8 cellular contexts compared by ENCODE assay signal in the genomic region with DNA sequence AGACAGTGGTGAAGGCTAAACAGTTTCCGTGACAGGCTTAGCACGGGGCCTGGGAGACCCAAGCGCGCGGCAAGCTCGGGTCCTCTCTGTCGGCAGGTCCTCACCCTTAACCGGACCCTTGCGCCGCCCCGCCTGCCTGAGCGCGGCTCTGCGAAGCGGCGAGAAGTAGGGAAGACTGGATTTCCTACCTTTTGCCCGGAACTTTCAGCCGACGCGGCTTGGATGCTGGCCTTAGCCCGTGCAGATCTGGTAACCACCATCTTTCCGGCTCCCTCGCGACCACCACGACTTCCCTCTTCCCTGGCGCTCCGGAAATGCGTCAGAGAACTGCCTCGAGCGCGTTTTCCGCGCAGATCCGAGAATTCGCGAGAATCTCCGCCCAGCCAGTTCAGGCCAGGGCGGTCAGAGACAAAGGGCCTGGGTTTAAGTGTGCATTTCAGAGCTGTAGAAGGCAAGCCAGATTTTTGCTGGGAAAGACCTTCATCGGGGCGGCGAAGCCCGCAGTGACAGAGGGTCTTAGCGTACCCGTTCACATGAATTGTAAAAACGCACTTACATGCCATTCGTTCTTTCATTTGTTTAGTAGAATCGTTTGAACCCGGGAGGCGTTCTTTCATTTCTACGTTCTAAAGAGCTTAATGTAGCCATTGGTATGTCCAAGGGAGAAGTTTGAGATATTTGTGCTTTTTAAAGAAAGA. TPM values are rescaled to one million over a fixed set of nuclear protein-coding genes. Genes with fewer than 3 reads are reported as not detected.
DNase-seq lines count a peak whose midpoint lies in the region; TF ChIP-seq lines count a peak whose summit lies in the region.

A gene with protein sequence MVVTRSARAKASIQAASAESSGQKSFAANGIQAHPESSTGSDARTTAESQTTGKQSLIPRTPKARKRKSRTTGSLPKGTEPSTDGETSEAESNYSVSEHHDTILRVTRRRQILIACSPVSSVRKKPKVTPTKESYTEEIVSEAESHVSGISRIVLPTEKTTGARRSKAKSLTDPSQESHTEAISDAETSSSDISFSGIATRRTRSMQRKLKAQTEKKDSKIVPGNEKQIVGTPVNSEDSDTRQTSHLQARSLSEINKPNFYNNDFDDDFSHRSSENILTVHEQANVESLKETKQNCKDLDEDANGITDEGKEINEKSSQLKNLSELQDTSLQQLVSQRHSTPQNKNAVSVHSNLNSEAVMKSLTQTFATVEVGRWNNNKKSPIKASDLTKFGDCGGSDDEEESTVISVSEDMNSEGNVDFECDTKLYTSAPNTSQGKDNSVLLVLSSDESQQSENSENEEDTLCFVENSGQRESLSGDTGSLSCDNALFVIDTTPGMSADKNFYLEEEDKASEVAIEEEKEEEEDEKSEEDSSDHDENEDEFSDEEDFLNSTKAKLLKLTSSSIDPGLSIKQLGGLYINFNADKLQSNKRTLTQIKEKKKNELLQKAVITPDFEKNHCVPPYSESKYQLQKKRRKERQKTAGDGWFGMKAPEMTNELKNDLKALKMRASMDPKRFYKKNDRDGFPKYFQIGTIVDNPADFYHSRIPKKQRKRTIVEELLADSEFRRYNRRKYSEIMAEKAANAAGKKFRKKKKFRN (minus strand): TSS at position 318 of the 698 bp plus-strand sequence. CDS start 58 bp downstream, at position 260.

- peak within 1 kb of the TSS; percentile 93 for H3K9ac ChIP-seq in MM.1S (ENCODE audit: low read length)
- peak within 1 kb of the TSS; percentile 97 for H3K9ac ChIP-seq in neural progenitor cell

- in situ Hi-C loops in G401 (cut with HindIII; ENCODE audit: low sequenced_read_pairs), result no loop called here
- in situ Hi-C loops in HAP-1 (cut with MboI; ENCODE audit: low sequenced_read_pairs), result no loop called here

- peaks cover 11% of the 10 kb centered on the region for H3K36me3 Mint-ChIP-seq in neural progenitor cell

- H3F3A ChIP-seq in MM.1S (ENCODE audit: insufficient read depth, low read length) (0 out of 2 replicates have a peak, but pooled peaks cover 3% of the 10 kb centered on the region), neural progenitor cell (ENCODE audit: low read depth) (peaks cover 23% of the 10 kb centered on the region)

- TF ChIP-seq CTCF in MM.1S (IDR thresholded peaks at IDR 0.05; ENCODE audit: low read length) (no peak), foreskin fibroblast (IDR thresholded peaks at IDR 0.05; ENCODE audit: low read depth, low read length) (no peak), neural progenitor cell (IDR thresholded peaks at IDR 0.05) (no peak)

- peak within 1 kb of the TSS; percentile 91 for H3K4me3 ChIP-seq in HAP-1
- H3K4me3 ChIP-seq in MM.1S (ENCODE audit: low read length), result peak within 1 kb of the TSS; percentile 97
- H3K4me3 ChIP-seq in SJCRH30, result peak within 1 kb of the TSS; percentile 81
- H3K4me3 ChIP-seq in foreskin fibroblast (ENCODE audit: low read depth in 1 of 2, low read length in 2 of 2), result peak within 1 kb of the TSS; percentile 98 to 100
- H3K4me3 ChIP-seq in neural progenitor cell, result peak within 1 kb of the TSS; percentile 98

- H3K9me3 Mint-ChIP-seq in neural progenitor cell, result no peaks in the 10 kb centered on the region

- H3K27me3 ChIP-seq in HAP-1 (ENCODE audit: low read depth), result no peaks in the 10 kb centered on the region
- H3K27me3 ChIP-seq in MM.1S (replicated peaks; ENCODE audit: insufficient read depth, low read length), result no peaks in the 10 kb centered on the region
- no peaks in the 10 kb centered on the region for H3K27me3 ChIP-seq in SJCRH30
- H3K27me3 ChIP-seq in neural progenitor cell, result no peaks in the 10 kb centered on the region

- no peaks in the 10 kb centered on the region for H3K27me3 Mint-ChIP-seq in neural progenitor cell (ENCODE audit: insufficient read depth, low read depth)

- H4K20me1 ChIP-seq in MM.1S (ENCODE audit: insufficient read depth, low read length) (no peaks in the 10 kb centered on the region), neural progenitor cell (ENCODE audit: low read depth) (peaks cover 12% of the 10 kb centered on the region)

- peak within 1 kb of the TSS; percentile 99 for H3K27ac Mint-ChIP-seq in neural progenitor cell

- H3K79me2 ChIP-seq in MM.1S (ENCODE audit: low read length) (peaks cover 33% of the 10 kb centered on the region), neural progenitor cell (ENCODE audit: low read depth) (peaks cover 33% of the 10 kb centered on the region)

- H2AFZ ChIP-seq in MM.1S (ENCODE audit: low read length) (peak within 1 kb of the TSS; percentile 82), neural progenitor cell (replicated peaks) (peak within 1 kb of the TSS; percentile 99)

- H3K4me1 ChIP-seq in HAP-1 (peaks cover 10% of the 10 kb centered on the region), MM.1S (ENCODE audit: low read length) (no peaks in the 10 kb centered on the region; the same call in 1 of the 2 replicates), SJCRH30 (no peaks in the 10 kb centered on the region), neural progenitor cell (peaks cover 10% of the 10 kb centered on the region)

- peaks cover 12% of the 10 kb centered on the region for H3K4me1 Mint-ChIP-seq in neural progenitor cell

- DNase-seq in G401 (ENCODE audit: low spot score), result peak; percentile 92
- peak; percentile 76 to 90 for DNase-seq in HAP-1 (ENCODE audit: low spot score in 2 of 2)
- DNase-seq in MM.1S, result peak; percentile 81
- peak; percentile 92 to 94 for DNase-seq in SJCRH30
- peak; percentile 81 for DNase-seq in activated gamma-delta T cell treated with anti-CD3 and anti-CD28 coated beads, Interleukin-2, amount 50 U/mL, for 16 hours (ENCODE audit: low read depth)
- DNase-seq in foreskin fibroblast, result peak; percentile 90 to 97
- peak; percentile 96 for DNase-seq in neural progenitor cell (ENCODE audit: low spot score)
- peak; percentile 88 for DNase-seq in stromal cell of bone marrow (ENCODE audit: low read depth)

- H3K4me2 ChIP-seq in MM.1S (ENCODE audit: low read depth, low read length), result peak within 1 kb of the TSS; percentile 74
- peak within 1 kb of the TSS; percentile 84 for H3K4me2 ChIP-seq in neural progenitor cell

- peak within 1 kb of the TSS; percentile 98 for H3K4me3 Mint-ChIP-seq in neural progenitor cell

- H3K9me2 ChIP-seq in MM.1S (replicated peaks; ENCODE audit: insufficient read depth, low read length), result no peaks in the 10 kb centered on the region

- H3K9me3 ChIP-seq in HAP-1 (no peaks in the 10 kb centered on the region), MM.1S (replicated peaks; ENCODE audit: insufficient read depth, low read length) (no peaks in the 10 kb centered on the region), SJCRH30 (replicated peaks) (no peaks in the 10 kb centered on the region), neural progenitor cell (ENCODE audit: low read depth) (no peaks in the 10 kb centered on the region)

- H3K36me3 ChIP-seq in HAP-1 (replicated peaks), result peaks cover 33% of the 10 kb centered on the region
- no peaks in the 10 kb centered on the region for H3K36me3 ChIP-seq in MM.1S (replicated peaks; ENCODE audit: insufficient read depth, low read length)
- H3K36me3 ChIP-seq in SJCRH30, result peaks cover 31% of the 10 kb centered on the region
- H3K36me3 ChIP-seq in neural progenitor cell, result peaks cover 15% of the 10 kb centered on the region

- H3K27ac ChIP-seq in MM.1S (ENCODE audit: low read length) (peak within 1 kb of the TSS; percentile 80), SJCRH30 (peak within 1 kb of the TSS; percentile 83), neural progenitor cell (peak within 1 kb of the TSS; percentile 93)

RNA-seq across cellular contexts. Expression of the gene that starts here (rescaled TPM):
- total RNA-seq in G401 (2014; rRNA removed; shearing (Covaris generic)), result 16.7 and 24.8 TPM in 2 replicates
- 64.7 and 79.8 TPM in 2 replicates for total RNA-seq in SJCRH30 (2014; rRNA removed; shearing (Covaris generic))
- total RNA-seq in neural progenitor cell (ENCODE audit: low replicate concordance), result 36.1 and 62.5 TPM in 2 replicates

Comparison
In these comparisons a context has a peak if more than half of its experiments do, and no peak if none do; other contexts are left out.
1. Peak in every context shown above with its lines: DNase-seq, H3K4me3 ChIP-seq and H3K27ac ChIP-seq.